19 cellular contexts compared by ENCODE assay signal in genomic region chr9:37678789-37679273, GRCh38. TPM values are rescaled to one million over a fixed set of nuclear protein-coding genes. Genes with fewer than 3 reads are reported as not detected.
DNase-seq lines count a peak whose midpoint lies in the region; ATAC-seq and TF ChIP-seq lines count a peak whose summit lies in the region.
"Had no signal": no experiment of that assay in that cellular context is flagged by ENCODE, and none has a peak within 500 bp of the region (broad histone marks: within the 10 kb centered on the region; RNA-seq: fewer than 3 reads in every experiment).

No MANE protein-coding gene starts in this region.

- H3K27me3 Mint-ChIP-seq in activated CD4-positive, alpha-beta T cell treated with anti-CD3 and anti-CD28 coated beads for 36 hours = peaks cover 29% of the 10 kb centered on the region
- peaks cover 43% of the 10 kb centered on the region for H3K27me3 Mint-ChIP-seq in activated T-cell treated with anti-CD3 and anti-CD28 coated beads, Interleukin-2, amount 50 U/mL, for 24 hours

- H3K36me3 Mint-ChIP-seq in activated CD4-positive, alpha-beta T cell treated with anti-CD3 and anti-CD28 coated beads for 36 hours (ENCODE audit: low read depth) = no peaks in the 10 kb centered on the region
- no peaks in the 10 kb centered on the region for H3K36me3 Mint-ChIP-seq in activated T-cell treated with anti-CD3 and anti-CD28 coated beads, Interleukin-2, amount 50 U/mL, for 24 hours (ENCODE audit: low read depth)
- H3K36me3 Mint-ChIP-seq: activated naive CD4-positive, alpha-beta T cell treated with anti-CD3 and anti-CD28 coated beads, Interleukin-2, amount 50 U/mL, for 72 hours had no signal

- no peak for ATAC-seq in activated CD4-positive, alpha-beta T cell treated with anti-CD3 and anti-CD28 coated beads for 36 hours
- ATAC-seq: body of pancreas; stimulated activated naive CD8-positive, alpha-beta T cell treated with anti-CD3 and anti-CD28 coated beads, Interleukin-15, amount 100 ng/mL, for 72 hours had no signal

- no peak overlapping the region for H3K27ac Mint-ChIP-seq in activated CD4-positive, alpha-beta T cell treated with anti-CD3 and anti-CD28 coated beads for 36 hours
- H3K27ac Mint-ChIP-seq in activated T-cell treated with anti-CD3 and anti-CD28 coated beads, Interleukin-2, amount 50 U/mL, for 24 hours = no peak overlapping the region
- H3K27ac Mint-ChIP-seq: activated CD4-positive, alpha-beta T cell treated with anti-CD3 and anti-CD28 coated beads, Interleukin-2, amount 10 ng/mL, durations not matched to agents 7 days and 5 days; activated naive CD4-positive, alpha-beta T cell treated with anti-CD3 and anti-CD28 coated beads, Interleukin-2, amount 50 U/mL, for 72 hours; dendritic cell treated with granulocyte-macrophage colony-stimulating factor and Interleukin-4, amounts not matched to agents 40 ng/mL and 50 ng/mL, for 4 days; stimulated activated naive CD8-positive, alpha-beta T cell treated with anti-CD3 and anti-CD28 coated beads, Interleukin-15, amount 100 ng/mL, for 72 hours; T-helper 2 cell treated with Interferon-gamma antibody and Interleukin-4, amounts not matched to agents 5 μg/mL and 100 μg/mL, for 36 hours had no signal

- no peaks in the 10 kb centered on the region for H3K9me3 Mint-ChIP-seq in activated CD4-positive, alpha-beta T cell treated with anti-CD3 and anti-CD28 coated beads for 36 hours (ENCODE audit: low read depth)
- H3K9me3 Mint-ChIP-seq in activated T-cell treated with anti-CD3 and anti-CD28 coated beads, Interleukin-2, amount 50 U/mL, for 24 hours = no peaks in the 10 kb centered on the region
- H3K9me3 Mint-ChIP-seq: activated CD4-positive, alpha-beta T cell treated with anti-CD3 and anti-CD28 coated beads, Interleukin-2, amount 10 ng/mL, durations not matched to agents 7 days and 5 days; activated naive CD4-positive, alpha-beta T cell treated with anti-CD3 and anti-CD28 coated beads, Interleukin-2, amount 50 U/mL, for 72 hours; dendritic cell treated with granulocyte-macrophage colony-stimulating factor and Interleukin-4, amounts not matched to agents 40 ng/mL and 50 ng/mL, for 4 days; stimulated activated naive CD8-positive, alpha-beta T cell treated with anti-CD3 and anti-CD28 coated beads, Interleukin-15, amount 100 ng/mL, for 72 hours; T-helper 2 cell treated with Interferon-gamma antibody and Interleukin-4, amounts not matched to agents 5 μg/mL and 100 μg/mL, for 36 hours had no signal

- H3K36me3 ChIP-seq in WERI-Rb-1 = peaks cover 8% of the 10 kb centered on the region; the same call in 1 of the 2 replicates
- H3K36me3 ChIP-seq: MG63 had no signal

- no peak overlapping the region for H3K4me3 ChIP-seq in WERI-Rb-1 (ENCODE audit: low read depth, low read length)
- H3K4me3 ChIP-seq: body of pancreas, MG63 had no signal

- intact Hi-C loops in activated CD4-positive, alpha-beta T cell treated with anti-CD3 and anti-CD28 coated beads for 36 hours (cut with DNase I, micrococcal nuclease) = no loop called here

- POLR2A ChIA-PET in activated CD4-positive, alpha-beta T cell treated with anti-CD3 and anti-CD28 coated beads for 36 hours (lab: Charles Lee) = interaction anchor here (0.7 kb wide), 1 partner anchor 32 kb away, joined by 3 read pairs; no protein-coding TSS in a partner anchor

- no peak overlapping the region for H3K4me3 Mint-ChIP-seq in activated CD4-positive, alpha-beta T cell treated with anti-CD3 and anti-CD28 coated beads for 36 hours
- no peak overlapping the region for H3K4me3 Mint-ChIP-seq in activated T-cell treated with anti-CD3 and anti-CD28 coated beads, Interleukin-2, amount 50 U/mL, for 24 hours
- H3K4me3 Mint-ChIP-seq: activated CD4-positive, alpha-beta T cell treated with anti-CD3 and anti-CD28 coated beads, Interleukin-2, amount 10 ng/mL, durations not matched to agents 7 days and 5 days; dendritic cell treated with granulocyte-macrophage colony-stimulating factor and Interleukin-4, amounts not matched to agents 40 ng/mL and 50 ng/mL, for 4 days; stimulated activated naive CD8-positive, alpha-beta T cell treated with anti-CD3 and anti-CD28 coated beads, Interleukin-15, amount 100 ng/mL, for 72 hours; T-helper 2 cell treated with Interferon-gamma antibody and Interleukin-4, amounts not matched to agents 5 μg/mL and 100 μg/mL, for 36 hours had no signal

- no peaks in the 10 kb centered on the region for H3K4me1 Mint-ChIP-seq in activated CD4-positive, alpha-beta T cell treated with anti-CD3 and anti-CD28 coated beads for 36 hours
- H3K4me1 Mint-ChIP-seq in activated T-cell treated with anti-CD3 and anti-CD28 coated beads, Interleukin-2, amount 50 U/mL, for 24 hours (ENCODE audit: low read depth) = no peaks in the 10 kb centered on the region
- H3K4me1 Mint-ChIP-seq: activated CD4-positive, alpha-beta T cell treated with anti-CD3 and anti-CD28 coated beads, Interleukin-2, amount 10 ng/mL, durations not matched to agents 7 days and 5 days; stimulated activated naive CD8-positive, alpha-beta T cell treated with anti-CD3 and anti-CD28 coated beads, Interleukin-15, amount 100 ng/mL, for 72 hours had no signal

- CTCF ChIA-PET in activated CD4-positive, alpha-beta T cell treated with anti-CD3 and anti-CD28 coated beads for 36 hours (lab: Charles Lee) = interaction anchor here (0.6 to 1.0 kb wide), 2 partner anchors 45 to 167 kb away, joined by 3 read pairs; no protein-coding TSS in a partner anchor

- peak; percentile 17; the same call in 1 of the 2 replicates for TF ChIP-seq CTCF in WERI-Rb-1 (IDR thresholded peaks at IDR 0.05; ENCODE audit: low read depth, low read length)

- H3K27ac ChIP-seq in WERI-Rb-1 = peak overlapping the region; percentile 79
- H3K27ac ChIP-seq: body of pancreas had no signal

- no peaks in the 10 kb centered on the region for H3K9me3 ChIP-seq in WERI-Rb-1 (ENCODE audit: severe bottlenecking)
- H3K9me3 ChIP-seq: body of pancreas, MG63 had no signal

- DNase-seq in activated CD4-positive, alpha-beta T cell treated with anti-CD3 and anti-CD28 coated beads for 36 hours = peak; percentile 8
- no peak for DNase-seq in activated CD4-positive, alpha-beta T cell treated with anti-CD3 and anti-CD28 coated beads, Interleukin-2, amount 50 U/mL, for 48 hours
- DNase-seq in LHCN-M2 (ENCODE audit: low read depth) (peak; percentile 65), WERI-Rb-1 (no peak), myocyte (ENCODE audit: low read depth) (peak; percentile 83), NCI-H1105 treated with DMSO at 0.1 percent for 48 hours (lab: John Stamatoyannopoulos, UW) (no peak), mucosa of gallbladder (ENCODE audit: low spot score) (no peak)
- DNase-seq in activated T-cell treated with anti-CD3 and anti-CD28 coated beads, Interleukin-2, amount 50 U/mL, for 24 hours = no peak
- DNase-seq: activated CD4-positive, alpha-beta T cell treated with anti-CD3 and anti-CD28 coated beads, Interleukin-2, amount 10 ng/mL, durations not matched to agents 7 days and 5 days; activated T-cell treated with anti-CD3 and anti-CD28 coated beads, Interleukin-2, amount 50 U/mL, for 1 hour; body of pancreas; MG63; SIG-M5; stimulated activated CD4-positive, alpha-beta T cell treated with anti-CD3 and anti-CD28 coated beads, Interleukin-15, amount 100 ng/mL, for 24 hours; stimulated activated naive CD8-positive, alpha-beta T cell treated with anti-CD3 and anti-CD28 coated beads, Interleukin-15, amount 100 ng/mL, for 72 hours had no signal

- H3K27me3 ChIP-seq in WERI-Rb-1 (ENCODE audit: insufficient read depth, low read depth, severe bottlenecking) = no peaks in the 10 kb centered on the region
- H3K27me3 ChIP-seq: body of pancreas, MG63 had no signal

RNA-seq across cellular contexts. Expression of gene FRMPD1, which starts 28.1 kb away (rescaled TPM):
- total RNA-seq in activated CD4-positive, alpha-beta T cell treated with anti-CD3 and anti-CD28 coated beads for 36 hours = not detected
- 0.38 and 1.1 TPM in 2 replicates for total RNA-seq in LHCN-M2 (2014; rRNA removed)
- polyA plus RNA-seq in LHCN-M2 (2012) = 0.16 TPM
- 8.4 and 15.5 TPM in 2 replicates for total RNA-seq in myocyte
- 4.5 TPM for polyA plus RNA-seq in myocyte (2012)
- 5.9 TPM for total RNA-seq in mucosa of gallbladder
- total RNA-seq: activated CD4-positive, alpha-beta T cell treated with anti-CD3 and anti-CD28 coated beads, Interleukin-2, amount 10 ng/mL, durations not matched to agents 7 days and 5 days; activated naive CD4-positive, alpha-beta T cell treated with anti-CD3 and anti-CD28 coated beads, Interleukin-2, amount 50 U/mL, for 72 hours; glomerular endothelial cell had no signal

Comparison
In these comparisons a context has a peak if more than half of its experiments do, and no peak if none do; other contexts are left out.
1. DNase-seq: peak in activated CD4-positive, alpha-beta T cell treated with anti-CD3 and anti-CD28 coated beads for 36 hours (single experiment), LHCN-M2 (single experiment) and myocyte (single experiment); none in activated CD4-positive, alpha-beta T cell treated with anti-CD3 and anti-CD28 coated beads, Interleukin-2, amount 50 U/mL, for 48 hours (0 of 2), WERI-Rb-1 (single experiment), activated T-cell treated with anti-CD3 and anti-CD28 coated beads, Interleukin-2, amount 50 U/mL, for 24 hours (single experiment), NCI-H1105 treated with DMSO at 0.1 percent for 48 hours (single experiment) and mucosa of gallbladder (single experiment).